Comparison of ENCODE assay signal across 1 cellular context in the genomic region with DNA sequence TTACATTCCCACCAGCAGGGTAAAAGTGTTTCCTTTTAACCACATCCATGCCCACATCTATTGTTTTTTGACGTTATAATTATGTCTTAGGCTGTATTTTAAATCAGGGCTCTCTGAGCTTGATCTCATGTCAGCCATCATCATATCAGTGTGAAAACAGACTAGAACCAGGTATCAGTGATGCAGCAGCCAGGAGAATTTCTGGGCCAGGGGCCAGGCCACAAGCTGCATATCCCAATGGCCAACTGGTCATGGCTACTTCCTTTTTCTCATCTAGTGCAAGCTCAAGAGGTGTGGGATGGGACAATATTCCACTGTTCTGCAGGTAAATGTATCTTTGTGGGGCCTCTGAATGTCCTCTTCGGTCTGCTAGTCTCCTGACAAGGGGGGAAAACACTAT.
A peak's percentile ranks its signal among the peaks of the same experiment; 100 is the strongest.
TF ChIP-seq lines count a peak whose summit lies in the region.

No MANE protein-coding gene starts in this region.

TF ChIP-seq in K562, 482 proteins besides CTCF, POLR2A, EP300 and RAD21 (continues in another document):
- TF ChIP-seq, protein P1, sequence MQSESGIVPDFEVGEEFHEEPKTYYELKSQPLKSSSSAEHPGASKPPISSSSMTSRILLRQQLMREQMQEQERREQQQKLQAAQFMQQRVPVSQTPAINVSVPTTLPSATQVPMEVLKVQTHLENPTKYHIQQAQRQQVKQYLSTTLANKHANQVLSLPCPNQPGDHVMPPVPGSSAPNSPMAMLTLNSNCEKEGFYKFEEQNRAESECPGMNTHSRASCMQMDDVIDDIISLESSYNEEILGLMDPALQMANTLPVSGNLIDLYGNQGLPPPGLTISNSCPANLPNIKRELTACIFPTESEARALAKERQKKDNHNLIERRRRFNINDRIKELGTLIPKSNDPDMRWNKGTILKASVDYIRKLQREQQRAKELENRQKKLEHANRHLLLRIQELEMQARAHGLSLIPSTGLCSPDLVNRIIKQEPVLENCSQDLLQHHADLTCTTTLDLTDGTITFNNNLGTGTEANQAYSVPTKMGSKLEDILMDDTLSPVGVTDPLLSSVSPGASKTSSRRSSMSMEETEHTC (IDR thresholded peaks at IDR 0.05): no peak
- TF ChIP-seq HMGN3 (IDR thresholded peaks at IDR 0.05; ENCODE audit: borderline replicate concordance, extremely low read depth, insufficient read length, low read depth, low read length): no peak
- 0 out of 2 replicates have a peak, but pooled peaks have one; percentile 38 for TF ChIP-seq SPI1 (IDR thresholded peaks at IDR 0.05; ENCODE audit: borderline replicate concordance, low read depth, low read length)
- no peak for TF ChIP-seq DMBX1 (CRISPR knock-in tag; IDR thresholded peaks at IDR 0.05; ENCODE audit: borderline replicate concordance)
- TF ChIP-seq SAFB2 (IDR thresholded peaks at IDR 0.05; ENCODE audit: borderline replicate concordance, low read depth, low read length, severe bottlenecking): no peak
- TF ChIP-seq ZKSCAN1 (IDR thresholded peaks at IDR 0.05; ENCODE audit: low read depth, low read length): no peak
- no peak for TF ChIP-seq KDM2B (CRISPR knock-in tag; IDR thresholded peaks at IDR 0.05)
- TF ChIP-seq, protein P2, sequence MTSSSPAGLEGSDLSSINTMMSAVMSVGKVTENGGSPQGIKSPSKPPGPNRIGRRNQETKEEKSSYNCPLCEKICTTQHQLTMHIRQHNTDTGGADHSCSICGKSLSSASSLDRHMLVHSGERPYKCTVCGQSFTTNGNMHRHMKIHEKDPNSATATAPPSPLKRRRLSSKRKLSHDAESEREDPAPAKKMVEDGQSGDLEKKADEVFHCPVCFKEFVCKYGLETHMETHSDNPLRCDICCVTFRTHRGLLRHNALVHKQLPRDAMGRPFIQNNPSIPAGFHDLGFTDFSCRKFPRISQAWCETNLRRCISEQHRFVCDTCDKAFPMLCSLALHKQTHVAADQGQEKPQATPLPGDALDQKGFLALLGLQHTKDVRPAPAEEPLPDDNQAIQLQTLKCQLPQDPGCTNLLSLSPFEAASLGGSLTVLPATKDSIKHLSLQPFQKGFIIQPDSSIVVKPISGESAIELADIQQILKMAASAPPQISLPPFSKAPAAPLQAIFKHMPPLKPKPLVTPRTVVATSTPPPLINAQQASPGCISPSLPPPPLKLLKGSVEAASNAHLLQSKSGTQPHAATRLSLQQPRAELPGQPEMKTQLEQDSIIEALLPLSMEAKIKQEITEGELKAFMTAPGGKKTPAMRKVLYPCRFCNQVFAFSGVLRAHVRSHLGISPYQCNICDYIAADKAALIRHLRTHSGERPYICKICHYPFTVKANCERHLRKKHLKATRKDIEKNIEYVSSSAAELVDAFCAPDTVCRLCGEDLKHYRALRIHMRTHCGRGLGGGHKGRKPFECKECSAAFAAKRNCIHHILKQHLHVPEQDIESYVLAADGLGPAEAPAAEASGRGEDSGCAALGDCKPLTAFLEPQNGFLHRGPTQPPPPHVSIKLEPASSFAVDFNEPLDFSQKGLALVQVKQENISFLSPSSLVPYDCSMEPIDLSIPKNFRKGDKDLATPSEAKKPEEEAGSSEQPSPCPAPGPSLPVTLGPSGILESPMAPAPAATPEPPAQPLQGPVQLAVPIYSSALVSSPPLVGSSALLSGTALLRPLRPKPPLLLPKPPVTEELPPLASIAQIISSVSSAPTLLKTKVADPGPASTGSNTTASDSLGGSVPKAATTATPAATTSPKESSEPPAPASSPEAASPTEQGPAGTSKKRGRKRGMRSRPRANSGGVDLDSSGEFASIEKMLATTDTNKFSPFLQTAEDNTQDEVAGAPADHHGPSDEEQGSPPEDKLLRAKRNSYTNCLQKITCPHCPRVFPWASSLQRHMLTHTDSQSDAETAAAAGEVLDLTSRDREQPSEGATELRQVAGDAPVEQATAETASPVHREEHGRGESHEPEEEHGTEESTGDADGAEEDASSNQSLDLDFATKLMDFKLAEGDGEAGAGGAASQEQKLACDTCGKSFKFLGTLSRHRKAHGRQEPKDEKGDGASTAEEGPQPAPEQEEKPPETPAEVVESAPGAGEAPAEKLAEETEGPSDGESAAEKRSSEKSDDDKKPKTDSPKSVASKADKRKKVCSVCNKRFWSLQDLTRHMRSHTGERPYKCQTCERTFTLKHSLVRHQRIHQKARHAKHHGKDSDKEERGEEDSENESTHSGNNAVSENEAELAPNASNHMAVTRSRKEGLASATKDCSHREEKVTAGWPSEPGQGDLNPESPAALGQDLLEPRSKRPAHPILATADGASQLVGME (CRISPR knock-in tag; IDR thresholded peaks at IDR 0.05): no peak
- peak; percentile 72 for TF ChIP-seq TAL1 (IDR thresholded peaks at IDR 0.05)
- TF ChIP-seq ELF1 (tag; IDR thresholded peaks at IDR 0.05): no peak
- no peak for TF ChIP-seq KLF1 (tag; IDR thresholded peaks at IDR 0.05)
- TF ChIP-seq, protein P3, sequence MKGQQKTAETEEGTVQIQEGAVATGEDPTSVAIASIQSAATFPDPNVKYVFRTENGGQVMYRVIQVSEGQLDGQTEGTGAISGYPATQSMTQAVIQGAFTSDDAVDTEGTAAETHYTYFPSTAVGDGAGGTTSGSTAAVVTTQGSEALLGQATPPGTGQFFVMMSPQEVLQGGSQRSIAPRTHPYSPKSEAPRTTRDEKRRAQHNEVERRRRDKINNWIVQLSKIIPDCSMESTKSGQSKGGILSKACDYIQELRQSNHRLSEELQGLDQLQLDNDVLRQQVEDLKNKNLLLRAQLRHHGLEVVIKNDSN (CRISPR knock-in tag; IDR thresholded peaks at IDR 0.05): no peak
- no peak for TF ChIP-seq ZNF24 (IDR thresholded peaks at IDR 0.05)
- TF ChIP-seq DACH1 (IDR thresholded peaks at IDR 0.05; ENCODE audit: partially characterized antibody): no peak
- TF ChIP-seq HDAC8 (tag; IDR thresholded peaks at IDR 0.05): no peak
- no peak for TF ChIP-seq EWSR1 (IDR thresholded peaks at IDR 0.05; ENCODE audit: borderline replicate concordance, low read depth, partially characterized antibody)
- TF ChIP-seq ZFP36 (IDR thresholded peaks at IDR 0.05; ENCODE audit: low read depth, low read length, partially characterized antibody): no peak
- TF ChIP-seq, protein P4, sequence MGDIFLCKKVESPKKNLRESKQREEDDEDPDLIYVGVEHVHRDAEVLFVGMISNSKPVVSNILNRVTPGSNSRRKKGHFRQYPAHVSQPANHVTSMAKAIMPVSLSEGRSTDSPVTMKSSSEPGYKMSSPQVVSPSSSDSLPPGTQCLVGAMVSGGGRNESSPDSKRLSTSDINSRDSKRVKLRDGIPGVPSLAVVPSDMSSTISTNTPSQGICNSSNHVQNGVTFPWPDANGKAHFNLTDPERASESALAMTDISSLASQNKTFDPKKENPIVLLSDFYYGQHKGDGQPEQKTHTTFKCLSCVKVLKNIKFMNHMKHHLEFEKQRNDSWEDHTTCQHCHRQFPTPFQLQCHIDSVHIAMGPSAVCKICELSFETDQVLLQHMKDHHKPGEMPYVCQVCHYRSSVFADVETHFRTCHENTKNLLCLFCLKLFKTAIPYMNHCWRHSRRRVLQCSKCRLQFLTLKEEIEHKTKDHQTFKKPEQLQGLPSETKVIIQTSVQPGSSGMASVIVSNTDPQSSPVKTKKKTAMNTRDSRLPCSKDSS (IDR thresholded peaks at IDR 0.05; ENCODE audit: low read depth, partially characterized antibody): no peak
- TF ChIP-seq ARID1B (IDR thresholded peaks at IDR 0.05): peak; percentile 77
- no peak for TF ChIP-seq ZNF551 (CRISPR knock-in tag; IDR thresholded peaks at IDR 0.05)
- no peak for TF ChIP-seq KHSRP (IDR thresholded peaks at IDR 0.05)
- TF ChIP-seq JUNB (CRISPR knock-in tag; conservative IDR thresholded peaks at IDR 0.05): no peak
- TF ChIP-seq GTF2A2 (tag; IDR thresholded peaks at IDR 0.05): no peak
- TF ChIP-seq ELF2 (CRISPR knock-in tag; IDR thresholded peaks at IDR 0.05): no peak
- TF ChIP-seq ZNF324 (CRISPR knock-in tag; IDR thresholded peaks at IDR 0.05): no peak
- TF ChIP-seq NELFE (IDR thresholded peaks at IDR 0.05; ENCODE audit: insufficient read depth, insufficient read length): no peak
- peak; percentile 55; the same call in 1 of the 2 replicates for TF ChIP-seq SMARCE1 (IDR thresholded peaks at IDR 0.05)
- no peak for TF ChIP-seq HMG20B (CRISPR knock-in tag; IDR thresholded peaks at IDR 0.05)
- no peak for TF ChIP-seq FUS (optimal IDR thresholded peaks at IDR 0.05; ENCODE audit: low read depth, low read length)
- TF ChIP-seq, protein P5, sequence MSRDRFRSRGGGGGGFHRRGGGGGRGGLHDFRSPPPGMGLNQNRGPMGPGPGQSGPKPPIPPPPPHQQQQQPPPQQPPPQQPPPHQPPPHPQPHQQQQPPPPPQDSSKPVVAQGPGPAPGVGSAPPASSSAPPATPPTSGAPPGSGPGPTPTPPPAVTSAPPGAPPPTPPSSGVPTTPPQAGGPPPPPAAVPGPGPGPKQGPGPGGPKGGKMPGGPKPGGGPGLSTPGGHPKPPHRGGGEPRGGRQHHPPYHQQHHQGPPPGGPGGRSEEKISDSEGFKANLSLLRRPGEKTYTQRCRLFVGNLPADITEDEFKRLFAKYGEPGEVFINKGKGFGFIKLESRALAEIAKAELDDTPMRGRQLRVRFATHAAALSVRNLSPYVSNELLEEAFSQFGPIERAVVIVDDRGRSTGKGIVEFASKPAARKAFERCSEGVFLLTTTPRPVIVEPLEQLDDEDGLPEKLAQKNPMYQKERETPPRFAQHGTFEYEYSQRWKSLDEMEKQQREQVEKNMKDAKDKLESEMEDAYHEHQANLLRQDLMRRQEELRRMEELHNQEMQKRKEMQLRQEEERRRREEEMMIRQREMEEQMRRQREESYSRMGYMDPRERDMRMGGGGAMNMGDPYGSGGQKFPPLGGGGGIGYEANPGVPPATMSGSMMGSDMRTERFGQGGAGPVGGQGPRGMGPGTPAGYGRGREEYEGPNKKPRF (IDR thresholded peaks at IDR 0.05; ENCODE audit: low read depth, low read length): no peak
- no peak for TF ChIP-seq PURB (CRISPR knock-in tag; IDR thresholded peaks at IDR 0.05; ENCODE audit: low read depth)
- peak; percentile 92 for TF ChIP-seq TEAD4 (IDR thresholded peaks at IDR 0.05; ENCODE audit: low read length)
- TF ChIP-seq TEAD4 (CRISPR knock-in tag; IDR thresholded peaks at IDR 0.05; ENCODE audit: borderline replicate concordance): no peak
- TF ChIP-seq, protein P6, sequence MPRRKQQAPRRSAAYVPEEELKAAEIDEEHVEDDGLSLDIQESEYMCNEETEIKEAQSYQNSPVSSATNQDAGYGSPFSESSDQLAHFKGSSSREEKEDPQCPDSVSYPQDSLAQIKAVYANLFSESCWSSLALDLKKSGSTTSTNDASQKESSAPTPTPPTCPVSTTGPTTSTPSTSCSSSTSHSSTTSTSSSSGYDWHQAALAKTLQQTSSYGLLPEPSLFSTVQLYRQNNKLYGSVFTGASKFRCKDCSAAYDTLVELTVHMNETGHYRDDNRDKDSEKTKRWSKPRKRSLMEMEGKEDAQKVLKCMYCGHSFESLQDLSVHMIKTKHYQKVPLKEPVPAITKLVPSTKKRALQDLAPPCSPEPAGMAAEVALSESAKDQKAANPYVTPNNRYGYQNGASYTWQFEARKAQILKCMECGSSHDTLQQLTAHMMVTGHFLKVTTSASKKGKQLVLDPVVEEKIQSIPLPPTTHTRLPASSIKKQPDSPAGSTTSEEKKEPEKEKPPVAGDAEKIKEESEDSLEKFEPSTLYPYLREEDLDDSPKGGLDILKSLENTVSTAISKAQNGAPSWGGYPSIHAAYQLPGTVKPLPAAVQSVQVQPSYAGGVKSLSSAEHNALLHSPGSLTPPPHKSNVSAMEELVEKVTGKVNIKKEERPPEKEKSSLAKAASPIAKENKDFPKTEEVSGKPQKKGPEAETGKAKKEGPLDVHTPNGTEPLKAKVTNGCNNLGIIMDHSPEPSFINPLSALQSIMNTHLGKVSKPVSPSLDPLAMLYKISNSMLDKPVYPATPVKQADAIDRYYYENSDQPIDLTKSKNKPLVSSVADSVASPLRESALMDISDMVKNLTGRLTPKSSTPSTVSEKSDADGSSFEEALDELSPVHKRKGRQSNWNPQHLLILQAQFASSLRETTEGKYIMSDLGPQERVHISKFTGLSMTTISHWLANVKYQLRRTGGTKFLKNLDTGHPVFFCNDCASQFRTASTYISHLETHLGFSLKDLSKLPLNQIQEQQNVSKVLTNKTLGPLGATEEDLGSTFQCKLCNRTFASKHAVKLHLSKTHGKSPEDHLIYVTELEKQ (CRISPR knock-in tag; IDR thresholded peaks at IDR 0.05): no peak
- no peak for TF ChIP-seq MYC (IDR thresholded peaks at IDR 0.05; ENCODE audit: low read depth, low read length)
- TF ChIP-seq MYC (CRISPR knock-in tag; IDR thresholded peaks at IDR 0.05; ENCODE audit: borderline replicate concordance, low read depth): no peak
- TF ChIP-seq YBX1 (IDR thresholded peaks at IDR 0.05): no peak
- TF ChIP-seq, protein P7, sequence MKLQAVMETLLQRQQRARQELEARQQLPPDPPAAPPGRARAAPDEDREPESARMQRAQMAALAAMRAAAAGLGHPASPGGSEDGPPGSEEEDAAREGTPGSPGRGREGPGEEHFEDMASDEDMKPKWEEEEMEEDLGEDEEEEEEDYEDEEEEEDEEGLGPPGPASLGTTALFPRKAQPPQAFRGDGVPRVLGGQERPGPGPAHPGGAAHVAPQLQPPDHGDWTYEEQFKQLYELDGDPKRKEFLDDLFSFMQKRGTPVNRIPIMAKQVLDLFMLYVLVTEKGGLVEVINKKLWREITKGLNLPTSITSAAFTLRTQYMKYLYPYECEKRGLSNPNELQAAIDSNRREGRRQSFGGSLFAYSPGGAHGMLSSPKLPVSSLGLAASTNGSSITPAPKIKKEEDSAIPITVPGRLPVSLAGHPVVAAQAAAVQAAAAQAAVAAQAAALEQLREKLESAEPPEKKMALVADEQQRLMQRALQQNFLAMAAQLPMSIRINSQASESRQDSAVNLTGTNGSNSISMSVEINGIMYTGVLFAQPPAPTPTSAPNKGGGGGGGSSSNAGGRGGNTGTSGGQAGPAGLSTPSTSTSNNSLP (IDR thresholded peaks at IDR 0.05; ENCODE audit: borderline replicate concordance, low read depth, low read length): no peak
- no peak for TF ChIP-seq NFXL1 (CRISPR knock-in tag; IDR thresholded peaks at IDR 0.05)
- TF ChIP-seq, protein P8, sequence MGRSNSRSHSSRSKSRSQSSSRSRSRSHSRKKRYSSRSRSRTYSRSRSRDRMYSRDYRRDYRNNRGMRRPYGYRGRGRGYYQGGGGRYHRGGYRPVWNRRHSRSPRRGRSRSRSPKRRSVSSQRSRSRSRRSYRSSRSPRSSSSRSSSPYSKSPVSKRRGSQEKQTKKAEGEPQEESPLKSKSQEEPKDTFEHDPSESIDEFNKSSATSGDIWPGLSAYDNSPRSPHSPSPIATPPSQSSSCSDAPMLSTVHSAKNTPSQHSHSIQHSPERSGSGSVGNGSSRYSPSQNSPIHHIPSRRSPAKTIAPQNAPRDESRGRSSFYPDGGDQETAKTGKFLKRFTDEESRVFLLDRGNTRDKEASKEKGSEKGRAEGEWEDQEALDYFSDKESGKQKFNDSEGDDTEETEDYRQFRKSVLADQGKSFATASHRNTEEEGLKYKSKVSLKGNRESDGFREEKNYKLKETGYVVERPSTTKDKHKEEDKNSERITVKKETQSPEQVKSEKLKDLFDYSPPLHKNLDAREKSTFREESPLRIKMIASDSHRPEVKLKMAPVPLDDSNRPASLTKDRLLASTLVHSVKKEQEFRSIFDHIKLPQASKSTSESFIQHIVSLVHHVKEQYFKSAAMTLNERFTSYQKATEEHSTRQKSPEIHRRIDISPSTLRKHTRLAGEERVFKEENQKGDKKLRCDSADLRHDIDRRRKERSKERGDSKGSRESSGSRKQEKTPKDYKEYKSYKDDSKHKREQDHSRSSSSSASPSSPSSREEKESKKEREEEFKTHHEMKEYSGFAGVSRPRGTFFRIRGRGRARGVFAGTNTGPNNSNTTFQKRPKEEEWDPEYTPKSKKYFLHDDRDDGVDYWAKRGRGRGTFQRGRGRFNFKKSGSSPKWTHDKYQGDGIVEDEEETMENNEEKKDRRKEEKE (IDR thresholded peaks at IDR 0.05; ENCODE audit: borderline replicate concordance in 1 of 2, control insufficient read depth in 1 of 2, low read depth in 2 of 2, low read length in 1 of 2): no peak
- TF ChIP-seq STAT5A (IDR thresholded peaks at IDR 0.05; ENCODE audit: borderline replicate concordance, low read length): peak; percentile 31; the same call in 1 of the 2 replicates
- TF ChIP-seq TAF7 (tag; IDR thresholded peaks at IDR 0.05): no peak
- no peak for TF ChIP-seq GATAD2B (IDR thresholded peaks at IDR 0.05; ENCODE audit: borderline replicate concordance)
- no peak for TF ChIP-seq CBX2 (IDR thresholded peaks at IDR 0.05; ENCODE audit: insufficient read depth, low read length, poor library complexity, severe bottlenecking)
